ENCODE assay signal across 8 cellular contexts in genomic region chr11:74170694-74171629, GRCh38. TPM values are rescaled to one million over a fixed set of nuclear protein-coding genes. Genes with fewer than 3 reads are reported as not detected.
DNase-seq lines count a peak whose midpoint lies in the region; ATAC-seq and TF ChIP-seq lines count a peak whose summit lies in the region.

Gene C2CD3, minus strand, starts transcription at chr11:74171002. Its CDS starts 210 bp downstream, at chr11:74170792.
A gene with protein sequence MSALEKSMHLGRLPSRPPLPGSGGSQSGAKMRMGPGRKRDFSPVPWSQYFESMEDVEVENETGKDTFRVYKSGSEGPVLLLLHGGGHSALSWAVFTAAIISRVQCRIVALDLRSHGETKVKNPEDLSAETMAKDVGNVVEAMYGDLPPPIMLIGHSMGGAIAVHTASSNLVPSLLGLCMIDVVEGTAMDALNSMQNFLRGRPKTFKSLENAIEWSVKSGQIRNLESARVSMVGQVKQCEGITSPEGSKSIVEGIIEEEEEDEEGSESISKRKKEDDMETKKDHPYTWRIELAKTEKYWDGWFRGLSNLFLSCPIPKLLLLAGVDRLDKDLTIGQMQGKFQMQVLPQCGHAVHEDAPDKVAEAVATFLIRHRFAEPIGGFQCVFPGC (plus strand): TSS chr11:74171289. CDS start chr11:74171422, 133 bp downstream.

- POLR2A ChIA-PET in activated CD4-positive, alpha-beta T cell treated with anti-CD3 and anti-CD28 coated beads, Interleukin-2, amount 10 ng/mL, durations not matched to agents 7 days and 5 days (lab: Charles Lee) = interaction anchor here (0.6 kb wide), 1 partner anchor 322 kb away, joined by 4 read pairs; no protein-coding TSS in a partner anchor

- DNase-seq in CD14-positive monocyte (ENCODE audit: low spot score) (peak; percentile 99), NCI-H69 (lab: John Stamatoyannopoulos, UW) (peak; percentile 100), cortex of kidney (lab: John Stamatoyannopoulos, UW) (peak; percentile 63), left kidney (ENCODE audit: low read depth, low spot score) (peak; percentile 100)
- peak; percentile 99 for DNase-seq in activated CD4-positive, alpha-beta T cell treated with anti-CD3 and anti-CD28 coated beads, Interleukin-2, amount 10 ng/mL, durations not matched to agents 7 days and 5 days
- DNase-seq in stimulated activated CD4-positive, alpha-beta T cell treated with anti-CD3 and anti-CD28 coated beads, Interleukin-2, amount 100 ng/mL, for 24 hours = peak; percentile 94 to 96

- no peaks in the 10 kb centered on the region for H3K27me3 Mint-ChIP-seq in CD14-positive monocyte (ENCODE audit: low read depth in 3 of 3)
- H3K27me3 Mint-ChIP-seq in activated CD4-positive, alpha-beta T cell treated with anti-CD3 and anti-CD28 coated beads, Interleukin-2, amount 10 ng/mL, durations not matched to agents 7 days and 5 days = no peaks in the 10 kb centered on the region

- intact Hi-C loops in CD14-positive monocyte (cut with micrococcal nuclease) = loop anchor here (5.0 to 10.0 kb wide), 2 partner anchors 189 to 206 kb away; partner anchors contain the start of gene UCP2 (in 1 of the 2)

- H3K36me3 Mint-ChIP-seq in CD14-positive monocyte = peaks cover 19 to 24% of the 10 kb centered on the region in 2 donors
- H3K36me3 Mint-ChIP-seq in activated CD4-positive, alpha-beta T cell treated with anti-CD3 and anti-CD28 coated beads, Interleukin-2, amount 10 ng/mL, durations not matched to agents 7 days and 5 days (ENCODE audit: low read depth) = peaks cover 19% of the 10 kb centered on the region

- peaks cover 5% of the 10 kb centered on the region for H3K4me1 Mint-ChIP-seq in CD14-positive monocyte
- H3K4me1 Mint-ChIP-seq in activated CD4-positive, alpha-beta T cell treated with anti-CD3 and anti-CD28 coated beads, Interleukin-2, amount 10 ng/mL, durations not matched to agents 7 days and 5 days = peaks cover 18% of the 10 kb centered on the region

- H3K27ac Mint-ChIP-seq in CD14-positive monocyte = no peak within 1 kb of the TSS
- H3K27ac Mint-ChIP-seq in activated CD4-positive, alpha-beta T cell treated with anti-CD3 and anti-CD28 coated beads, Interleukin-2, amount 10 ng/mL, durations not matched to agents 7 days and 5 days = no peak within 1 kb of the TSS

- no peak within 1 kb of the TSS for H3K4me3 Mint-ChIP-seq in CD14-positive monocyte
- no peak within 1 kb of the TSS for H3K4me3 Mint-ChIP-seq in activated CD4-positive, alpha-beta T cell treated with anti-CD3 and anti-CD28 coated beads, Interleukin-2, amount 10 ng/mL, durations not matched to agents 7 days and 5 days

- no peaks in the 10 kb centered on the region for H3K9me3 Mint-ChIP-seq in CD14-positive monocyte
- no peaks in the 10 kb centered on the region for H3K9me3 Mint-ChIP-seq in activated CD4-positive, alpha-beta T cell treated with anti-CD3 and anti-CD28 coated beads, Interleukin-2, amount 10 ng/mL, durations not matched to agents 7 days and 5 days

- ATAC-seq in GM19372 (IDR thresholded peaks at IDR 0.05; ENCODE audit: low read depth, unreplicated experiment) (peak; percentile 93), HG03521 (IDR thresholded peaks at IDR 0.05; ENCODE audit: unreplicated experiment) (peak; percentile 97)

- peak; percentile 31 for TF ChIP-seq CTCF in CD14-positive monocyte (IDR thresholded peaks at IDR 0.05)

- CTCF ChIA-PET in activated CD4-positive, alpha-beta T cell treated with anti-CD3 and anti-CD28 coated beads, Interleukin-2, amount 10 ng/mL, durations not matched to agents 7 days and 5 days (lab: Charles Lee) = interaction anchor here (0.6 to 1.0 kb wide), 3 partner anchors 13 to 529 kb away, joined by 4 to 5 read pairs (median 4); no protein-coding TSS in a partner anchor

RNA-seq across cellular contexts. Expression of gene C2CD3, which starts in this region (rescaled TPM):
- 1 to 10 TPM in 1 of 2 donors, under 1 TPM in 1; 0.87 to 2.9 TPM for polyA plus RNA-seq in CD14-positive monocyte
- 10 to 100 TPM; 34.0 to 39.1 TPM for total RNA-seq in activated CD4-positive, alpha-beta T cell treated with anti-CD3 and anti-CD28 coated beads, Interleukin-2, amount 10 ng/mL, durations not matched to agents 7 days and 5 days

RNA-seq across cellular contexts. Expression of the second gene that starts in this region (rescaled TPM):
- polyA plus RNA-seq in CD14-positive monocyte = 1 to 10 TPM; 5.2 to 8.9 TPM
- total RNA-seq in activated CD4-positive, alpha-beta T cell treated with anti-CD3 and anti-CD28 coated beads, Interleukin-2, amount 10 ng/mL, durations not matched to agents 7 days and 5 days = 10 to 100 TPM; 21.3 to 25.9 TPM

Comparison
In these comparisons a context has a peak if more than half of its experiments do, and no peak if none do; other contexts are left out.
1. Peak in every context shown above with its lines: DNase-seq and ATAC-seq.